Comparison of ENCODE assay signal across 9 cellular contexts in the genomic region with DNA sequence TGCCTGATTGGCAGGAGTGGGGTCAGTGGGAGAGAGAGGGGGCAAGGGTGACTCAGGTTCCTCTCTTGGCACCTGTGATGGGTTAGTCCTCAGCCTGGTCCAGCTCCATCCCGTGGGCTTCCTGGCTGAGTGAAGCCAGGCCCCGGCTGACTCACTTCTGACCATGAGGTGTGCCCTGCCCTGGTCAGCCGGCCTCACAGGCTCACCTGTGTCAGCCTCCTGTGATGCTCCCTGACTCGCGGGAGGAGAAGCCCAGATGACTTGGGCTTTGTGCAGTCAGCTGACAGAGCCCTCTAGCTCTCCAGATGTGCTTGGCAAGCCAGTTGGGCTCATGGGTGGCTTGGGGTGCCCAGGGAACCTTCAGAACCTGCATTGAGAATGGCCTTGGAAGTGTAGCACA. TPM values are rescaled to one million over a fixed set of nuclear protein-coding genes. Genes with fewer than 3 reads are reported as not detected.
DNase-seq lines count a peak whose midpoint lies in the region; ATAC-seq and TF ChIP-seq lines count a peak whose summit lies in the region.
"Had no signal": no experiment of that assay in that cellular context is flagged by ENCODE, and none has a peak within 500 bp of the region (broad histone marks: within the 10 kb centered on the region; RNA-seq: fewer than 3 reads in every experiment).

No MANE protein-coding gene starts in this region.

- intact Hi-C loops in esophagus squamous epithelium (cut with DNase I) = no loop called here

- CTCF ChIA-PET in activated CD8-positive, alpha-beta memory T cell treated with anti-CD3 and anti-CD28 coated beads, Interleukin-2, amount 10 ng/mL, durations not matched to agents 7 days and 5 days (lab: Charles Lee) = interaction anchor here (1.0 to 1.6 kb wide), 4 partner anchors 9 to 15 kb away, joined by 3 to 8 read pairs (median 4); no protein-coding TSS in a partner anchor
- CTCF ChIA-PET in activated CD4-positive, alpha-beta memory T cell treated with anti-CD3 and anti-CD28 coated beads, Interleukin-2, amount 10 ng/mL, durations not matched to agents 7 days and 5 days (lab: Charles Lee) = interaction anchor here (0.7 to 1.4 kb wide), 4 partner anchors 15 to 43 kb away, joined by 3 read pairs; a partner anchor contains a TSS

- DNase-seq in activated CD8-positive, alpha-beta memory T cell treated with anti-CD3 and anti-CD28 coated beads, Interleukin-2, amount 10 ng/mL, durations not matched to agents 7 days and 5 days = no peak
- DNase-seq in activated CD8-positive, alpha-beta memory T cell treated with anti-CD3 and anti-CD28 coated beads, Interleukin-2, amount 50 U/mL, for 48 hours = no peak
- DNase-seq in activated CD4-positive, alpha-beta memory T cell treated with anti-CD3 and anti-CD28 coated beads, Interleukin-2, amount 10 ng/mL, durations not matched to agents 7 days and 5 days = peak; percentile 26
- DNase-seq in osteoblast (ENCODE audit: insufficient read length, low spot score, missing footprints) = no peak
- no peak for DNase-seq in NCI-H748 treated with DMSO at 0.1 percent for 48 hours (lab: John Stamatoyannopoulos, UW)
- no peak for DNase-seq in GDM1 (lab: John Stamatoyannopoulos, UW)
- DNase-seq in esophagus squamous epithelium (lab: John Stamatoyannopoulos, UW) = no peak

- ATAC-seq in activated CD8-positive, alpha-beta memory T cell treated with anti-CD3 and anti-CD28 coated beads, Interleukin-2, amount 10 ng/mL, durations not matched to agents 7 days and 5 days = peak; percentile 6
- peak; percentile 10 for ATAC-seq in HG02588 (IDR thresholded peaks at IDR 0.05; ENCODE audit: unreplicated experiment)

- H3K79me2 ChIP-seq in osteoblast (ENCODE audit: insufficient read depth, low read length) = no peaks in the 10 kb centered on the region
- H3K79me2 ChIP-seq: hepatocyte had no signal

- no peaks in the 10 kb centered on the region for H3K27me3 Mint-ChIP-seq in activated CD8-positive, alpha-beta memory T cell treated with anti-CD3 and anti-CD28 coated beads, Interleukin-2, amount 10 ng/mL, durations not matched to agents 7 days and 5 days
- H3K27me3 Mint-ChIP-seq in activated CD4-positive, alpha-beta memory T cell treated with anti-CD3 and anti-CD28 coated beads, Interleukin-2, amount 10 ng/mL, durations not matched to agents 7 days and 5 days = no peaks in the 10 kb centered on the region

- no peak overlapping the region for H2AFZ ChIP-seq in osteoblast (ENCODE audit: low read length)
- H2AFZ ChIP-seq: hepatocyte had no signal

- no peaks in the 10 kb centered on the region for H3K9me3 ChIP-seq in osteoblast (ENCODE audit: low read depth, low read length)
- no peaks in the 10 kb centered on the region for H3K9me3 ChIP-seq in esophagus squamous epithelium

- H3K27me3 ChIP-seq in osteoblast (ENCODE audit: insufficient read depth, low read length) (no peaks in the 10 kb centered on the region), esophagus squamous epithelium (no peaks in the 10 kb centered on the region)
- H3K27me3 ChIP-seq: hepatocyte had no signal

- POLR2A ChIA-PET in activated CD4-positive, alpha-beta memory T cell treated with anti-CD3 and anti-CD28 coated beads, Interleukin-2, amount 10 ng/mL, durations not matched to agents 7 days and 5 days (lab: Charles Lee) = interaction anchor here (0.6 to 9.4 kb wide), 6 partner anchors 9 to 45 kb away, joined by 3 to 53 read pairs (median 10); a partner anchor contains a TSS

- no peaks in the 10 kb centered on the region for H4K20me1 ChIP-seq in osteoblast (ENCODE audit: insufficient read depth, low read length)

- TF ChIP-seq CTCF in osteoblast (IDR thresholded peaks at IDR 0.05; ENCODE audit: extremely low read depth, low read depth, low read length) = no peak
- TF ChIP-seq CTCF in esophagus squamous epithelium (IDR thresholded peaks at IDR 0.05) = no peak

- H3K27ac ChIP-seq in osteoblast (ENCODE audit: low read depth, low read length) = peak overlapping the region; percentile 85
- H3K27ac ChIP-seq in esophagus squamous epithelium = peak overlapping the region in 1 of 4 donors; percentile 34
- H3K27ac ChIP-seq: hepatocyte had no signal

- no peak overlapping the region for H3K4me3 ChIP-seq in osteoblast (ENCODE audit: insufficient read depth, low read length)
- no peak overlapping the region for H3K4me3 ChIP-seq in esophagus squamous epithelium
- H3K4me3 ChIP-seq: hepatocyte had no signal

- 50 to 77% methylated on average over 1 to 5 of the region's 5 CpGs for WGBS in esophagus squamous epithelium, 2 donors

- H3K36me3 ChIP-seq in osteoblast (ENCODE audit: insufficient read depth, low read length) = no peaks in the 10 kb centered on the region
- H3K36me3 ChIP-seq in esophagus squamous epithelium = no peaks in the 10 kb centered on the region

- peaks cover 2% of the 10 kb centered on the region for H3K36me3 Mint-ChIP-seq in activated CD8-positive, alpha-beta memory T cell treated with anti-CD3 and anti-CD28 coated beads, Interleukin-2, amount 10 ng/mL, durations not matched to agents 7 days and 5 days
- H3K36me3 Mint-ChIP-seq in activated CD4-positive, alpha-beta memory T cell treated with anti-CD3 and anti-CD28 coated beads, Interleukin-2, amount 10 ng/mL, durations not matched to agents 7 days and 5 days (ENCODE audit: low read depth) = peaks cover 3% of the 10 kb centered on the region

- no peaks in the 10 kb centered on the region for H3K9me3 Mint-ChIP-seq in activated CD8-positive, alpha-beta memory T cell treated with anti-CD3 and anti-CD28 coated beads, Interleukin-2, amount 10 ng/mL, durations not matched to agents 7 days and 5 days (ENCODE audit: low read depth)
- no peaks in the 10 kb centered on the region for H3K9me3 Mint-ChIP-seq in activated CD4-positive, alpha-beta memory T cell treated with anti-CD3 and anti-CD28 coated beads, Interleukin-2, amount 10 ng/mL, durations not matched to agents 7 days and 5 days

- H3K4me3 Mint-ChIP-seq in activated CD8-positive, alpha-beta memory T cell treated with anti-CD3 and anti-CD28 coated beads, Interleukin-2, amount 10 ng/mL, durations not matched to agents 7 days and 5 days = no peak overlapping the region
- no peak overlapping the region for H3K4me3 Mint-ChIP-seq in activated CD4-positive, alpha-beta memory T cell treated with anti-CD3 and anti-CD28 coated beads, Interleukin-2, amount 10 ng/mL, durations not matched to agents 7 days and 5 days

- H3K27ac Mint-ChIP-seq in activated CD8-positive, alpha-beta memory T cell treated with anti-CD3 and anti-CD28 coated beads, Interleukin-2, amount 10 ng/mL, durations not matched to agents 7 days and 5 days = peak overlapping the region; percentile 82
- H3K27ac Mint-ChIP-seq in activated CD4-positive, alpha-beta memory T cell treated with anti-CD3 and anti-CD28 coated beads, Interleukin-2, amount 10 ng/mL, durations not matched to agents 7 days and 5 days = peak overlapping the region; percentile 70

- H3K4me2 ChIP-seq in osteoblast (ENCODE audit: insufficient read depth, low read length) = no peak overlapping the region
- H3K4me2 ChIP-seq: hepatocyte had no signal

- TF ChIP-seq POLR2A in esophagus squamous epithelium (IDR thresholded peaks at IDR 0.05) = no peak

- H3K4me1 Mint-ChIP-seq in activated CD8-positive, alpha-beta memory T cell treated with anti-CD3 and anti-CD28 coated beads, Interleukin-2, amount 10 ng/mL, durations not matched to agents 7 days and 5 days = peaks cover 26% of the 10 kb centered on the region
- H3K4me1 Mint-ChIP-seq in activated CD4-positive, alpha-beta memory T cell treated with anti-CD3 and anti-CD28 coated beads, Interleukin-2, amount 10 ng/mL, durations not matched to agents 7 days and 5 days = peaks cover 38% of the 10 kb centered on the region

- H3K4me1 ChIP-seq in osteoblast (ENCODE audit: insufficient read depth, low read length) (peaks cover 20% of the 10 kb centered on the region), esophagus squamous epithelium (peaks cover 0 to 24% (median 7%) of the 10 kb centered on the region in 3 donors)

RNA-seq across cellular contexts. Expression of a gene that starts 16.0 kb away (rescaled TPM):
- total RNA-seq in activated CD8-positive, alpha-beta memory T cell treated with anti-CD3 and anti-CD28 coated beads, Interleukin-2, amount 10 ng/mL, durations not matched to agents 7 days and 5 days = 100 to 1,000 TPM; 119 to 144 TPM
- total RNA-seq in activated CD4-positive, alpha-beta memory T cell treated with anti-CD3 and anti-CD28 coated beads, Interleukin-2, amount 10 ng/mL, durations not matched to agents 7 days and 5 days = 10 to 100 TPM; 80.7 to 88.4 TPM
- total RNA-seq in osteoblast (37.7 and 39.1 TPM in 2 replicates), esophagus squamous epithelium (100 to 1,000 TPM in 1 of 4 donors, 10 to 100 TPM in 3; 40.2 to 141 (median 56.6) TPM)
